ENCODE assay signal across 32 cellular contexts in genomic region chr7:12987238-12987637, GRCh38.
"Had no signal": no experiment of that assay in that cellular context is flagged by ENCODE, and none has a peak within 500 bp of the region (broad histone marks: within the 10 kb centered on the region; RNA-seq: fewer than 3 reads in every experiment).

No MANE protein-coding gene starts in this region.

- H3K9me3 ChIP-seq: adrenal gland, body of pancreas, breast epithelium, MG63 had no signal

- H3K9me3 Mint-ChIP-seq: activated B cell treated with CpG ODN at 0.5 μM for 24 hours; activated CD4-positive, alpha-beta memory T cell treated with anti-CD3 and anti-CD28 coated beads for 36 hours; activated naive CD4-positive, alpha-beta T cell treated with anti-CD3 and anti-CD28 coated beads for 36 hours; activated naive CD4-positive, alpha-beta T cell treated with anti-CD3 and anti-CD28 coated beads, Interleukin-2, amount 50 U/mL, for 72 hours; activated T-cell treated with anti-CD3 and anti-CD28 coated beads, Interleukin-2, amount 50 U/mL, for 4 hours; activated T-helper 1 cell treated with anti-CD3 and anti-CD28 coated beads, Interleukin-12 subunit alpha, Interleukin-12 subunit beta, Interleukin-2, Interleukin-4 antibody, amounts not matched to agents 30 ng/mL and 10 ng/mL and 1 ng/mL, durations not matched to agents 14 hours and 24 hours and 36 hours had no signal

- H3K27ac ChIP-seq: adrenal gland, body of pancreas, breast epithelium, VCaP had no signal

- DNase-seq: activated B cell treated with CpG ODN at 0.5 μM for 24 hours; activated CD4-positive, alpha-beta memory T cell treated with anti-CD3 and anti-CD28 coated beads for 36 hours; activated CD4-positive, alpha-beta T cell treated with anti-CD3 and anti-CD28 coated beads for 4 hours; activated CD4-positive, alpha-beta T cell treated with anti-CD3 and anti-CD28 coated beads, Interleukin-2, amount 50 U/mL, for 1 hour; activated CD4-positive, CD25-positive, alpha-beta regulatory T cell treated with anti-CD3 and anti-CD28 coated beads, Interleukin-2, amount 50 U/mL, for 72 hours; activated CD8-positive, alpha-beta memory T cell treated with anti-CD3 and anti-CD28 coated beads, Interleukin-2, amount 50 U/mL, for 4 hours; activated gamma-delta T cell treated with Interleukin-2 at 50 U/mL for 16 hours; activated naive CD4-positive, alpha-beta T cell treated with anti-CD3 and anti-CD28 coated beads for 36 hours; activated T-cell treated with anti-CD3 and anti-CD28 coated beads for 4 hours; activated T-cell treated with anti-CD3 and anti-CD28 coated beads, Interleukin-2, amount 50 U/mL, for 4 hours; adrenal gland; body of pancreas; Karpas-422; MG63; NCI-H1048; NCI-H146; NCI-H187; NCI-H2029 treated with DMSO at 0.1 percent for 48 hours; NCI-H226; NCI-H446 treated with DMSO at 0.1 percent for 48 hours; NCI-H524; OCI-M1; Right ventricle myocardium superior; SW 1271; T-helper 1 cell; T-helper 2 cell; T-helper 9 cell had no signal

- H3K27me3 Mint-ChIP-seq: activated B cell treated with CpG ODN at 0.5 μM for 24 hours had no signal

- H3K36me3 Mint-ChIP-seq: activated CD4-positive, alpha-beta memory T cell treated with anti-CD3 and anti-CD28 coated beads for 36 hours; activated naive CD4-positive, alpha-beta T cell treated with anti-CD3 and anti-CD28 coated beads, Interleukin-2, amount 50 U/mL, for 72 hours had no signal

- H3K36me3 ChIP-seq: adrenal gland, breast epithelium, MG63 had no signal

- H3K27me3 ChIP-seq: adrenal gland, body of pancreas, breast epithelium, MG63 had no signal

- H3K27ac Mint-ChIP-seq: activated B cell treated with CpG ODN at 0.5 μM for 24 hours; activated CD4-positive, alpha-beta memory T cell treated with anti-CD3 and anti-CD28 coated beads for 36 hours; activated naive CD4-positive, alpha-beta T cell treated with anti-CD3 and anti-CD28 coated beads for 36 hours; activated naive CD4-positive, alpha-beta T cell treated with anti-CD3 and anti-CD28 coated beads, Interleukin-2, amount 50 U/mL, for 72 hours; activated T-helper 1 cell treated with anti-CD3 and anti-CD28 coated beads, Interleukin-12 subunit alpha, Interleukin-12 subunit beta, Interleukin-2, Interleukin-4 antibody, amounts not matched to agents 30 ng/mL and 10 ng/mL and 1 ng/mL, durations not matched to agents 14 hours and 24 hours and 36 hours had no signal

- H3K4me3 Mint-ChIP-seq: activated B cell treated with CpG ODN at 0.5 μM for 24 hours; activated CD4-positive, alpha-beta memory T cell treated with anti-CD3 and anti-CD28 coated beads for 36 hours; activated naive CD4-positive, alpha-beta T cell treated with anti-CD3 and anti-CD28 coated beads for 36 hours; activated T-cell treated with anti-CD3 and anti-CD28 coated beads, Interleukin-2, amount 50 U/mL, for 4 hours; activated T-helper 1 cell treated with anti-CD3 and anti-CD28 coated beads, Interleukin-12 subunit alpha, Interleukin-12 subunit beta, Interleukin-2, Interleukin-4 antibody, amounts not matched to agents 30 ng/mL and 10 ng/mL and 1 ng/mL, durations not matched to agents 14 hours and 24 hours and 36 hours had no signal

- H3K4me1 Mint-ChIP-seq: activated B cell treated with CpG ODN at 0.5 μM for 24 hours had no signal

- ATAC-seq: activated naive CD4-positive, alpha-beta T cell treated with anti-CD3 and anti-CD28 coated beads, Interleukin-2, amount 50 U/mL, for 72 hours; activated T-cell treated with anti-CD3 and anti-CD28 coated beads, Interleukin-2, amount 50 U/mL, for 4 hours; body of pancreas had no signal

- H3K4me1 ChIP-seq: adrenal gland, breast epithelium had no signal

- H3K4me3 ChIP-seq: adrenal gland, body of pancreas, breast epithelium, MG63 had no signal

- FAIRE-seq: astrocyte had no signal
